In the genomic region with DNA sequence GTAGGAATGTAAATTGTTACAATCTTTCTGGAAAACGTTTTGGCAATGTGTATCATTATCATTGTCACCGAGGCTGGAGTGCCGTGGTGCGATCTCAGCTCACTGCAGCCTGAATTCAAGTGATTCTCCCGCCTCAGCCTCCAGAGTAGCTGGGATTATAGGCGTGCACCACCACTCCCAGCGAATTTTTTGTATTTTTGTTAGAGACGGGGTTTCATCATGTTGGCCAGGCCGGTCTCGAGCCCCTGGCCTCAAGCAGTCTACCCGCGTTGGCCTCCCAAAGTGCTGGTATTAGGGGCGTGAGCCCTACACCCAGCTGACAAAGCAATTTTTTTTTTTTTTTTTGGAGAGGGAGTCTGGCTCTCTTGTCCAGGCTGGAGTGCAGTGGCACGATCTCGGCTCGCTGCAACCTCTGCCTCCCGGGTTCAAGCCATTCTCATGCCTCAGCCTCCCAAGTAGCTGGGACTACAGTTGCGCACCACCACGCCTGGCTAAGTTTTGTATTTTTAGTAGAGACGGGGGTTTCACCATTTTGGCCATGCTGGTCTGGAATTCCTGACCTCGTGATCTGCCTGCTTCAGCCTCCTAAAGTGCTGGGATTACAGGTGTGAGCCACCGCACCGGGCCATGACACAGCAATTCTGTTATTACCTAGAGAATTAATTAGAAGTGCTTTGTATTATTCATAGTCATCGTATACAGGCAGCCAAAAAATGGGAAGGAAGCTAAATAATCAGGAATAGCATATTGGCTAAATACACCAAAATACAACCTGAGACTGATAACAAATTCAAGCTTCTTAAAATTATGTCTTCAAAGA, we compare ENCODE assay signal across 8 cellular contexts. TPM values are rescaled to one million over a fixed set of nuclear protein-coding genes. Genes with fewer than 3 reads are reported as not detected.
DNase-seq lines count a peak whose midpoint lies in the region; ATAC-seq and TF ChIP-seq lines count a peak whose summit lies in the region.

No MANE protein-coding gene starts in this region.

- peak overlapping the region; percentile 87 for H3K9ac ChIP-seq in BLaER1
- H3K9ac ChIP-seq in KMS-11, result no peak overlapping the region

- peak overlapping the region; percentile 88 for H3K4me3 ChIP-seq in BLaER1
- no peak overlapping the region for H3K4me3 ChIP-seq in KMS-11 (IDR thresholded peaks at IDR 0.05; ENCODE audit: insufficient read depth, low read depth, low read length)

- TF ChIP-seq CTCF in KMS-11 (conservative IDR thresholded peaks at IDR 0.05; ENCODE audit: low read depth, low read length) (no peak), chondrocyte (IDR thresholded peaks at IDR 0.05) (no peak)

- no peak overlapping the region for H2AFZ ChIP-seq in KMS-11 (ENCODE audit: low read depth)

- H3K4me3 Mint-ChIP-seq in chondrocyte (ENCODE audit: unreplicated experiment), result peak overlapping the region; percentile 94
- H3K4me3 Mint-ChIP-seq in naive thymus-derived CD8-positive, alpha-beta T cell, result peak overlapping the region; percentile 95 to 100 (median 98)

- no peaks in the 10 kb centered on the region for H3K9me3 ChIP-seq in BLaER1

- no peak for DNase-seq in chondrocyte (ENCODE audit: low spot score)
- DNase-seq in naive thymus-derived CD8-positive, alpha-beta T cell, result no peak
- DNase-seq in globus pallidus (ENCODE audit: low spot score), result no peak
- no peak for DNase-seq in HK-2 (ENCODE audit: unreplicated experiment)
- DNase-seq in AG20443 (ENCODE audit: low spot score), result no peak
- DNase-seq in DMS114 treated with DMSO at 0.1 percent for 48 hours (lab: John Stamatoyannopoulos, UW; ENCODE audit: unreplicated experiment), result no peak

- H3K79me2 ChIP-seq in KMS-11 (ENCODE audit: insufficient read depth, low read depth), result peaks cover 11% of the 10 kb centered on the region; the same call in 1 of the 2 replicates

- peaks cover 18% of the 10 kb centered on the region for H3K4me1 Mint-ChIP-seq in chondrocyte (ENCODE audit: low read depth)
- peaks cover 11 to 45% (median 31%) of the 10 kb centered on the region in 4 donors for H3K4me1 Mint-ChIP-seq in naive thymus-derived CD8-positive, alpha-beta T cell

- H3K27ac ChIP-seq in BLaER1, result peak overlapping the region; percentile 76; the same call in 1 of the 2 replicates
- H3K27ac ChIP-seq in KMS-11, result no peak overlapping the region

- peak overlapping the region; percentile 98 for H3K4me2 ChIP-seq in BLaER1
- peak overlapping the region; percentile 23 for H3K4me2 ChIP-seq in KMS-11

- H3K27ac Mint-ChIP-seq in chondrocyte (ENCODE audit: unreplicated experiment), result peak overlapping the region; percentile 90
- H3K27ac Mint-ChIP-seq in naive thymus-derived CD8-positive, alpha-beta T cell, result peak overlapping the region; percentile 98 to 100 (median 100)

- H3K27me3 Mint-ChIP-seq in chondrocyte (ENCODE audit: low read depth), result no peaks in the 10 kb centered on the region
- no peaks in the 10 kb centered on the region for H3K27me3 Mint-ChIP-seq in naive thymus-derived CD8-positive, alpha-beta T cell

- H3K4me1 ChIP-seq in BLaER1 (peaks cover 35% of the 10 kb centered on the region), KMS-11 (ENCODE audit: low read depth, poor library complexity, severe bottlenecking) (peaks cover 13% of the 10 kb centered on the region)

- no peaks in the 10 kb centered on the region for H3K9me3 Mint-ChIP-seq in chondrocyte (ENCODE audit: low read depth)
- H3K9me3 Mint-ChIP-seq in naive thymus-derived CD8-positive, alpha-beta T cell, result no peaks in the 10 kb centered on the region

- H3K36me3 ChIP-seq in BLaER1 (peaks cover 21% of the 10 kb centered on the region), KMS-11 (ENCODE audit: insufficient read depth) (no peaks in the 10 kb centered on the region)

- no peaks in the 10 kb centered on the region for H3K27me3 ChIP-seq in BLaER1
- H3K27me3 ChIP-seq in KMS-11 (ENCODE audit: insufficient read depth, low read depth), result no peaks in the 10 kb centered on the region

- no peak for ATAC-seq in naive thymus-derived CD8-positive, alpha-beta T cell

- POLR2A ChIA-PET in naive thymus-derived CD8-positive, alpha-beta T cell (lab: Charles Lee), result interaction anchor here (0.7 to 3.4 kb wide), 4 partner anchors 39 to 90 kb away, joined by 3 to 50 read pairs (median 7); a partner anchor contains a TSS

- no peaks in the 10 kb centered on the region for H3K36me3 Mint-ChIP-seq in chondrocyte (ENCODE audit: low read depth)
- H3K36me3 Mint-ChIP-seq in naive thymus-derived CD8-positive, alpha-beta T cell, result peaks cover 2 to 30% (median 4%) of the 10 kb centered on the region in 3 donors

- H4K20me1 ChIP-seq in BLaER1, result peaks cover 30% of the 10 kb centered on the region
- H4K20me1 ChIP-seq in KMS-11 (ENCODE audit: insufficient read depth), result no peaks in the 10 kb centered on the region

RNA-seq across cellular contexts. Expression of a gene that starts 1.2 kb away (rescaled TPM):
- total RNA-seq in chondrocyte, result 17.4 to 20.7 TPM (median 20.6 TPM) in 3 replicates
- total RNA-seq in naive thymus-derived CD8-positive, alpha-beta T cell, result 10 to 100 TPM; 42.8 to 47.3 TPM
- 10 to 100 TPM; 37.4 to 46.7 (median 38.5) TPM for polyA plus RNA-seq in naive thymus-derived CD8-positive, alpha-beta T cell

RNA-seq across cellular contexts. Expression of a gene that starts 59.1 kb away (rescaled TPM):
- 13.7 to 18.7 TPM (median 13.9 TPM) in 3 replicates for total RNA-seq in chondrocyte
- total RNA-seq in naive thymus-derived CD8-positive, alpha-beta T cell, result 10 to 100 TPM; 18.5 to 22.4 TPM
- polyA plus RNA-seq in naive thymus-derived CD8-positive, alpha-beta T cell, result 10 to 100 TPM in 2 of 3 donors, 1 to 10 TPM in 1; 9.7 to 14.8 (median 12.1) TPM
